Comparison of ENCODE assay signal across 28 cellular contexts in the genomic region with DNA sequence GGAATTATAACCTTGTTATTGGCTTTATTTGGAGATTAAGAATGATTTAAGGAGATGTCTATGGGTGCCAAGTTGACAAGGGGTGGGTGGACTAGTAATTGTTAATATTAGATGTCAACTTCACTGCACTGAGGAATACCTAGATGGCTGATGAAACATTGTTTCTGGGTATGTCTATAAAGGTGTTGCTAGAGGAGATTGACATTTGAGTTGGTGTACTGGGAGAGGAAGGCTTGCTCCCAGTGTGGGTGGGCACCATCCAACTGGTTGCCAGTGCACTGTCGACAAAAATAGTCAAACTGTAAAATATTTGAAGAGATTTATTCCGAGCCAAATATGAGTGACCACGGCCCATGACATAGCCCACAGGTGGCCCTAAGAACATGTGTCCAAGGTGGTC.
"Had no signal": no experiment of that assay in that cellular context is flagged by ENCODE, and none has a peak within 500 bp of the region (broad histone marks: within the 10 kb centered on the region; RNA-seq: fewer than 3 reads in every experiment).

No MANE protein-coding gene starts in this region.

- H3K27me3 ChIP-seq: adrenal gland, body of pancreas, colonic mucosa had no signal

- H3K27me3 Mint-ChIP-seq: activated CD4-positive, alpha-beta memory T cell treated with anti-CD3 and anti-CD28 coated beads for 36 hours; activated CD4-positive, alpha-beta T cell treated with anti-CD3 and anti-CD28 coated beads for 36 hours; activated CD4-positive, alpha-beta T cell treated with anti-CD3 and anti-CD28 coated beads, Interleukin-2, amount 10 ng/mL, durations not matched to agents 24 days and 14 days; activated CD8-positive, alpha-beta memory T cell treated with anti-CD3 and anti-CD28 coated beads, Interleukin-2, amount 10 ng/mL, durations not matched to agents 7 days and 5 days; activated naive CD4-positive, alpha-beta T cell treated with anti-CD3 and anti-CD28 coated beads, Interleukin-2, amount 50 U/mL, for 24 hours; activated naive CD8-positive, alpha-beta T cell treated with anti-CD3 and anti-CD28 coated beads for 36 hours; activated naive CD8-positive, alpha-beta T cell treated with anti-CD3 and anti-CD28 coated beads, Interleukin-2, amount 50 U/mL, for 24 hours had no signal

- H3K4me1 ChIP-seq: adrenal gland, body of pancreas, colonic mucosa had no signal

- H3K27ac Mint-ChIP-seq: activated CD4-positive, alpha-beta memory T cell treated with anti-CD3 and anti-CD28 coated beads for 36 hours; activated CD4-positive, alpha-beta T cell treated with anti-CD3 and anti-CD28 coated beads for 36 hours; activated CD4-positive, alpha-beta T cell treated with anti-CD3 and anti-CD28 coated beads, Interleukin-2, amount 10 ng/mL, durations not matched to agents 24 days and 14 days; activated CD8-positive, alpha-beta memory T cell treated with anti-CD3 and anti-CD28 coated beads, Interleukin-2, amount 10 ng/mL, durations not matched to agents 7 days and 5 days; activated CD8-positive, alpha-beta T cell treated with anti-CD3 and anti-CD28 coated beads, Interleukin-2, amount 10 ng/mL, durations not matched to agents 7 days and 5 days; activated naive CD4-positive, alpha-beta T cell treated with anti-CD3 and anti-CD28 coated beads for 36 hours; activated naive CD4-positive, alpha-beta T cell treated with anti-CD3 and anti-CD28 coated beads, Interleukin-2, amount 50 U/mL, for 24 hours; activated naive CD8-positive, alpha-beta T cell treated with anti-CD3 and anti-CD28 coated beads for 36 hours; activated naive CD8-positive, alpha-beta T cell treated with anti-CD3 and anti-CD28 coated beads, Interleukin-2, amount 50 U/mL, for 24 hours; activated T-helper 1 cell treated with anti-CD3 and anti-CD28 coated beads, Interleukin-12 subunit alpha, Interleukin-12 subunit beta, Interleukin-2, Interleukin-4 antibody, amounts not matched to agents 30 ng/mL and 10 ng/mL and 1 ng/mL, durations not matched to agents 14 hours and 24 hours and 36 hours; activated T-helper 2 cell treated with anti-CD3 and anti-CD28 coated beads, Interferon-gamma antibody, Interleukin-2, Interleukin-4, amounts not matched to agents 10 μg/mL and 5 μg/mL and 100 μg/mL, durations not matched to agents 14 hours and 24 hours and 36 hours had no signal

- H3K9me3 ChIP-seq: adrenal gland, body of pancreas, colonic mucosa had no signal

- H3K4me3 ChIP-seq: adrenal gland, body of pancreas, colonic mucosa had no signal

- H3K36me3 Mint-ChIP-seq: activated CD4-positive, alpha-beta memory T cell treated with anti-CD3 and anti-CD28 coated beads for 36 hours; activated CD8-positive, alpha-beta memory T cell treated with anti-CD3 and anti-CD28 coated beads, Interleukin-2, amount 10 ng/mL, durations not matched to agents 7 days and 5 days; activated naive CD4-positive, alpha-beta T cell treated with anti-CD3 and anti-CD28 coated beads, Interleukin-2, amount 50 U/mL, for 24 hours; activated naive CD8-positive, alpha-beta T cell treated with anti-CD3 and anti-CD28 coated beads for 36 hours had no signal

- ATAC-seq: activated CD4-positive, alpha-beta T cell treated with anti-CD3 and anti-CD28 coated beads for 36 hours; activated CD8-positive, alpha-beta memory T cell treated with anti-CD3 and anti-CD28 coated beads, Interleukin-2, amount 10 ng/mL, durations not matched to agents 7 days and 5 days; activated CD8-positive, alpha-beta T cell treated with anti-CD3 and anti-CD28 coated beads, Interleukin-2, amount 10 ng/mL, durations not matched to agents 7 days and 5 days; activated naive CD8-positive, alpha-beta T cell treated with anti-CD3 and anti-CD28 coated beads, Interleukin-2, amount 50 U/mL, for 24 hours; body of pancreas; esophagus mucosa had no signal

- H3K36me3 ChIP-seq: adrenal gland, colonic mucosa had no signal

- DNase-seq: activated CD4-positive, alpha-beta memory T cell treated with anti-CD3 and anti-CD28 coated beads for 36 hours; activated CD4-positive, alpha-beta T cell treated with anti-CD3 and anti-CD28 coated beads for 36 hours; activated CD4-positive, alpha-beta T cell treated with anti-CD3 and anti-CD28 coated beads, Interleukin-2, amount 10 ng/mL, durations not matched to agents 24 days and 14 days; activated CD4-positive, CD25-positive, alpha-beta regulatory T cell; activated CD4-positive, CD25-positive, alpha-beta regulatory T cell treated with anti-CD3 and anti-CD28 coated beads, Interleukin-2, amount 50 U/mL, for 72 hours; activated CD8-positive, alpha-beta memory T cell treated with anti-CD3 and anti-CD28 coated beads, Interleukin-2, amount 10 ng/mL, durations not matched to agents 7 days and 5 days; activated CD8-positive, alpha-beta memory T cell treated with anti-CD3 and anti-CD28 coated beads, Interleukin-2, amount 50 U/mL, for 4 hours; activated CD8-positive, alpha-beta T cell treated with anti-CD3 and anti-CD28 coated beads, Interleukin-2, amount 10 ng/mL, durations not matched to agents 7 days and 5 days; activated effector memory CD4-positive, alpha-beta T cell treated with anti-CD3 and anti-CD28 coated beads, Interleukin-2, amount 50 U/mL, for 16 hours; activated naive CD4-positive, alpha-beta T cell treated with anti-CD3 and anti-CD28 coated beads for 36 hours; activated naive CD8-positive, alpha-beta T cell treated with anti-CD3 and anti-CD28 coated beads for 36 hours; activated naive CD8-positive, alpha-beta T cell treated with anti-CD3 and anti-CD28 coated beads, Interleukin-2, amount 50 U/mL, for 24 hours; activated T-cell treated with anti-CD3 and anti-CD28 coated beads, Interleukin-2, amount 50 U/mL, for 1 hour; activated T-cell treated with anti-CD3 and anti-CD28 coated beads, Interleukin-2, amount 50 U/mL, for 48 hours; adrenal gland; amygdala; aorta; body of pancreas; central memory CD4-positive, alpha-beta T cell; cerebellar nuclear complex; colonic mucosa; effector CD8-positive, alpha-beta T cell; foreskin fibroblast; T-helper 2 cell had no signal

- H3K27ac ChIP-seq: adrenal gland, body of pancreas, colonic mucosa had no signal

- H3K9me3 Mint-ChIP-seq: activated CD4-positive, alpha-beta T cell treated with anti-CD3 and anti-CD28 coated beads, Interleukin-2, amount 10 ng/mL, durations not matched to agents 24 days and 14 days; activated naive CD4-positive, alpha-beta T cell treated with anti-CD3 and anti-CD28 coated beads for 36 hours; activated naive CD4-positive, alpha-beta T cell treated with anti-CD3 and anti-CD28 coated beads, Interleukin-2, amount 50 U/mL, for 24 hours; activated naive CD8-positive, alpha-beta T cell treated with anti-CD3 and anti-CD28 coated beads for 36 hours; activated naive CD8-positive, alpha-beta T cell treated with anti-CD3 and anti-CD28 coated beads, Interleukin-2, amount 50 U/mL, for 24 hours; activated T-helper 1 cell treated with anti-CD3 and anti-CD28 coated beads, Interleukin-12 subunit alpha, Interleukin-12 subunit beta, Interleukin-2, Interleukin-4 antibody, amounts not matched to agents 30 ng/mL and 10 ng/mL and 1 ng/mL, durations not matched to agents 14 hours and 24 hours and 36 hours; activated T-helper 2 cell treated with anti-CD3 and anti-CD28 coated beads, Interferon-gamma antibody, Interleukin-2, Interleukin-4, amounts not matched to agents 10 μg/mL and 5 μg/mL and 100 μg/mL, durations not matched to agents 14 hours and 24 hours and 36 hours had no signal

- H3K4me1 Mint-ChIP-seq: activated CD4-positive, alpha-beta T cell treated with anti-CD3 and anti-CD28 coated beads for 36 hours; activated CD4-positive, alpha-beta T cell treated with anti-CD3 and anti-CD28 coated beads, Interleukin-2, amount 10 ng/mL, durations not matched to agents 24 days and 14 days; activated CD8-positive, alpha-beta memory T cell treated with anti-CD3 and anti-CD28 coated beads, Interleukin-2, amount 10 ng/mL, durations not matched to agents 7 days and 5 days; activated naive CD4-positive, alpha-beta T cell treated with anti-CD3 and anti-CD28 coated beads, Interleukin-2, amount 50 U/mL, for 24 hours; activated naive CD8-positive, alpha-beta T cell treated with anti-CD3 and anti-CD28 coated beads for 36 hours; activated naive CD8-positive, alpha-beta T cell treated with anti-CD3 and anti-CD28 coated beads, Interleukin-2, amount 50 U/mL, for 24 hours had no signal

- H3K4me3 Mint-ChIP-seq: activated CD4-positive, alpha-beta memory T cell treated with anti-CD3 and anti-CD28 coated beads for 36 hours; activated CD4-positive, alpha-beta T cell treated with anti-CD3 and anti-CD28 coated beads for 36 hours; activated CD4-positive, alpha-beta T cell treated with anti-CD3 and anti-CD28 coated beads, Interleukin-2, amount 10 ng/mL, durations not matched to agents 24 days and 14 days; activated CD8-positive, alpha-beta memory T cell treated with anti-CD3 and anti-CD28 coated beads, Interleukin-2, amount 10 ng/mL, durations not matched to agents 7 days and 5 days; activated CD8-positive, alpha-beta T cell treated with anti-CD3 and anti-CD28 coated beads, Interleukin-2, amount 10 ng/mL, durations not matched to agents 7 days and 5 days; activated naive CD4-positive, alpha-beta T cell treated with anti-CD3 and anti-CD28 coated beads for 36 hours; activated naive CD4-positive, alpha-beta T cell treated with anti-CD3 and anti-CD28 coated beads, Interleukin-2, amount 50 U/mL, for 24 hours; activated naive CD8-positive, alpha-beta T cell treated with anti-CD3 and anti-CD28 coated beads for 36 hours; activated naive CD8-positive, alpha-beta T cell treated with anti-CD3 and anti-CD28 coated beads, Interleukin-2, amount 50 U/mL, for 24 hours; activated T-helper 1 cell treated with anti-CD3 and anti-CD28 coated beads, Interleukin-12 subunit alpha, Interleukin-12 subunit beta, Interleukin-2, Interleukin-4 antibody, amounts not matched to agents 30 ng/mL and 10 ng/mL and 1 ng/mL, durations not matched to agents 14 hours and 24 hours and 36 hours had no signal
